9 cellular contexts compared by ENCODE assay signal in genomic region chr1:221777434-221778072, GRCh38. TPM values are rescaled to one million over a fixed set of nuclear protein-coding genes. Genes with fewer than 3 reads are reported as not detected.
A peak's percentile ranks its signal among the peaks of the same experiment; 100 is the strongest.
DNase-seq lines count a peak whose midpoint lies in the region; ATAC-seq lines count a peak whose summit lies in the region.
"Had no signal": no experiment of that assay in that cellular context is flagged by ENCODE, and none has a peak within 500 bp of the region (broad histone marks: within the 10 kb centered on the region; RNA-seq: fewer than 3 reads in every experiment).

No MANE protein-coding gene starts in this region.

- peak overlapping the region; percentile 73 to 90 (median 86) for H3K27ac Mint-ChIP-seq in CD4-positive, alpha-beta memory T cell
- H3K27ac Mint-ChIP-seq in activated T-helper 1 cell treated with anti-CD3 and anti-CD28 coated beads, Interleukin-12 subunit alpha, Interleukin-12 subunit beta, Interleukin-2, Interleukin-4 antibody, amounts not matched to agents 30 ng/mL and 10 ng/mL and 1 ng/mL, durations not matched to agents 14 hours and 24 hours and 36 hours = peak overlapping the region; percentile 98
- H3K27ac Mint-ChIP-seq: nephron had no signal

- ATAC-seq in GM19455 (IDR thresholded peaks at IDR 0.05; ENCODE audit: unreplicated experiment) (peak; percentile 68), HG03457 (IDR thresholded peaks at IDR 0.05; ENCODE audit: unreplicated experiment) (peak; percentile 60), right cardiac atrium (no peak)

- H3K9me3 Mint-ChIP-seq in CD4-positive, alpha-beta memory T cell = no peaks in the 10 kb centered on the region
- no peaks in the 10 kb centered on the region for H3K9me3 Mint-ChIP-seq in activated T-helper 1 cell treated with anti-CD3 and anti-CD28 coated beads, Interleukin-12 subunit alpha, Interleukin-12 subunit beta, Interleukin-2, Interleukin-4 antibody, amounts not matched to agents 30 ng/mL and 10 ng/mL and 1 ng/mL, durations not matched to agents 14 hours and 24 hours and 36 hours
- H3K9me3 Mint-ChIP-seq: nephron had no signal

- 86% methylated on average over 8 of the region's 8 CpGs for WGBS in right cardiac atrium

- H3K4me3 ChIP-seq in CD4-positive, alpha-beta memory T cell (ENCODE audit: low read length in 2 of 2) = no peak overlapping the region
- H3K4me3 ChIP-seq in right cardiac atrium (ENCODE audit: low read length) = no peak overlapping the region

- POLR2A ChIA-PET in CD4-positive, alpha-beta memory T cell (lab: Charles Lee; ENCODE audit: partially characterized antibody) = interaction anchor here (0.6 to 4.6 kb wide), 4 partner anchors 35 to 935 kb away, joined by 3 to 71 read pairs (median 6); partner anchors contain the start of gene DUSP10

- no peaks in the 10 kb centered on the region for H3K27me3 Mint-ChIP-seq in CD4-positive, alpha-beta memory T cell
- H3K27me3 Mint-ChIP-seq in activated T-helper 1 cell treated with anti-CD3 and anti-CD28 coated beads, Interleukin-12 subunit alpha, Interleukin-12 subunit beta, Interleukin-2, Interleukin-4 antibody, amounts not matched to agents 30 ng/mL and 10 ng/mL and 1 ng/mL, durations not matched to agents 14 hours and 24 hours and 36 hours (ENCODE audit: insufficient read depth) = no peaks in the 10 kb centered on the region

- H3K4me1 Mint-ChIP-seq in CD4-positive, alpha-beta memory T cell = peaks cover 42 to 71% (median 56%) of the 10 kb centered on the region in 4 donors
- H3K4me1 Mint-ChIP-seq in activated T-helper 1 cell treated with anti-CD3 and anti-CD28 coated beads, Interleukin-12 subunit alpha, Interleukin-12 subunit beta, Interleukin-2, Interleukin-4 antibody, amounts not matched to agents 30 ng/mL and 10 ng/mL and 1 ng/mL, durations not matched to agents 14 hours and 24 hours and 36 hours (ENCODE audit: low read depth) = peaks cover 92% of the 10 kb centered on the region
- H3K4me1 Mint-ChIP-seq: nephron had no signal

- H3K4me1 ChIP-seq in CD4-positive, alpha-beta memory T cell (ENCODE audit: insufficient read depth, low read length) = peaks cover 54% of the 10 kb centered on the region
- no peaks in the 10 kb centered on the region for H3K4me1 ChIP-seq in right cardiac atrium (ENCODE audit: control insufficient read depth, insufficient read depth, low read length)

- no peaks in the 10 kb centered on the region for H3K36me3 ChIP-seq in CD4-positive, alpha-beta memory T cell (ENCODE audit: insufficient read depth, low read length)

- H3K36me3 Mint-ChIP-seq in CD4-positive, alpha-beta memory T cell = no peaks in the 10 kb centered on the region
- H3K36me3 Mint-ChIP-seq in activated T-helper 1 cell treated with anti-CD3 and anti-CD28 coated beads, Interleukin-12 subunit alpha, Interleukin-12 subunit beta, Interleukin-2, Interleukin-4 antibody, amounts not matched to agents 30 ng/mL and 10 ng/mL and 1 ng/mL, durations not matched to agents 14 hours and 24 hours and 36 hours (ENCODE audit: low read depth) = peaks cover 7% of the 10 kb centered on the region

- no peaks in the 10 kb centered on the region for H3K9me3 ChIP-seq in CD4-positive, alpha-beta memory T cell (ENCODE audit: control insufficient read depth in 1 of 2, low read length in 2 of 2)
- H3K9me3 ChIP-seq in right cardiac atrium (ENCODE audit: control insufficient read depth, low read length) = no peaks in the 10 kb centered on the region

- H3K27me3 ChIP-seq in CD4-positive, alpha-beta memory T cell (ENCODE audit: insufficient read depth, low read length) = no peaks in the 10 kb centered on the region
- no peaks in the 10 kb centered on the region for H3K27me3 ChIP-seq in right cardiac atrium (ENCODE audit: control insufficient read depth, insufficient read depth)

- CTCF ChIA-PET in CD4-positive, alpha-beta memory T cell (lab: Charles Lee; ENCODE audit: partially characterized antibody) = interaction anchor here (3.1 kb wide), 1 partner anchor 36 kb away, joined by 14 read pairs; the partner anchor contains the start of gene DUSP10

- intact Hi-C loops in CD4-positive, alpha-beta memory T cell (cut with micrococcal nuclease) = loop anchor here (2.0 kb wide), 2 partner anchors 35 to 65 kb away; partner anchors contain the start of gene DUSP10
- intact Hi-C loops in activated T-helper 1 cell treated with anti-CD3 and anti-CD28 coated beads, Interleukin-12 subunit alpha, Interleukin-12 subunit beta, Interleukin-2, Interleukin-4 antibody, amounts not matched to agents 30 ng/mL and 10 ng/mL and 1 ng/mL, durations not matched to agents 14 hours and 24 hours and 36 hours (cut with micrococcal nuclease) = loop anchor here (1.0 to 2.0 kb wide), 12 partner anchors 17 to 337 kb away; partner anchors contain the start of gene DUSP10
- intact Hi-C loops in right cardiac atrium (cut with DNase I) = no loop called here

- peak; percentile 54 to 80 (median 66) for DNase-seq in CD4-positive, alpha-beta memory T cell
- DNase-seq in activated T-helper 1 cell treated with anti-CD3 and anti-CD28 coated beads, Interleukin-12 subunit alpha, Interleukin-12 subunit beta, Interleukin-2, Interleukin-4 antibody, amounts not matched to agents 30 ng/mL and 10 ng/mL and 1 ng/mL, durations not matched to agents 14 hours and 24 hours and 36 hours (ENCODE audit: low spot score) = peak; percentile 55
- DNase-seq in NCI-H226 = no peak
- DNase-seq in NCI-H2196 (lab: John Stamatoyannopoulos, UW; ENCODE audit: unreplicated experiment) = no peak
- DNase-seq in NCI-H1092 treated with DMSO at 0.1 percent for 48 hours (lab: John Stamatoyannopoulos, UW) = no peak
- no peak for DNase-seq in right cardiac atrium

- H3K27ac ChIP-seq in CD4-positive, alpha-beta memory T cell (ENCODE audit: low read depth, low read length) = peak overlapping the region; percentile 53
- no peak overlapping the region for H3K27ac ChIP-seq in right cardiac atrium (ENCODE audit: low read length)

- peak overlapping the region; percentile 49 to 84 (median 68) for H3K4me3 Mint-ChIP-seq in CD4-positive, alpha-beta memory T cell
- peak overlapping the region; percentile 79 for H3K4me3 Mint-ChIP-seq in activated T-helper 1 cell treated with anti-CD3 and anti-CD28 coated beads, Interleukin-12 subunit alpha, Interleukin-12 subunit beta, Interleukin-2, Interleukin-4 antibody, amounts not matched to agents 30 ng/mL and 10 ng/mL and 1 ng/mL, durations not matched to agents 14 hours and 24 hours and 36 hours
- H3K4me3 Mint-ChIP-seq: nephron had no signal

RNA-seq across cellular contexts. Expression of gene DUSP10, which starts 35.7 kb away (rescaled TPM):
- 1 to 10 TPM; 3.8 to 4.1 TPM for total RNA-seq in CD4-positive, alpha-beta memory T cell
- polyA plus RNA-seq in CD4-positive, alpha-beta memory T cell = 1 to 10 TPM; 4.5 to 9.9 TPM
- total RNA-seq in activated T-helper 1 cell treated with anti-CD3 and anti-CD28 coated beads, Interleukin-12 subunit alpha, Interleukin-12 subunit beta, Interleukin-2, Interleukin-4 antibody, amounts not matched to agents 30 ng/mL and 10 ng/mL and 1 ng/mL, durations not matched to agents 14 hours and 24 hours and 36 hours = 19.2 and 19.4 TPM in 2 replicates
- total RNA-seq in right cardiac atrium = 1 to 10 TPM; 4.6 to 5.1 (median 4.9) TPM
- polyA plus RNA-seq in right cardiac atrium = 4.7 TPM

Comparison
In these comparisons a context has a peak if more than half of its experiments do, and no peak if none do; other contexts are left out.
1. DNase-seq: peak in CD4-positive, alpha-beta memory T cell (5 of 5) and activated T-helper 1 cell treated with anti-CD3 and anti-CD28 coated beads, Interleukin-12 subunit alpha, Interleukin-12 subunit beta, Interleukin-2, Interleukin-4 antibody, amounts not matched to agents 30 ng/mL and 10 ng/mL and 1 ng/mL, durations not matched to agents 14 hours and 24 hours and 36 hours (single experiment); none in NCI-H226 (single experiment), NCI-H2196 (single experiment), NCI-H1092 treated with DMSO at 0.1 percent for 48 hours (single experiment) and right cardiac atrium (0 of 3).
2. ATAC-seq: peak in GM19455 (single experiment) and HG03457 (single experiment); none in right cardiac atrium (0 of 2).
3. intact Hi-C loops: an anchor here in CD4-positive, alpha-beta memory T cell (2.0 kb wide) and activated T-helper 1 cell treated with anti-CD3 and anti-CD28 coated beads, Interleukin-12 subunit alpha, Interleukin-12 subunit beta, Interleukin-2, Interleukin-4 antibody, amounts not matched to agents 30 ng/mL and 10 ng/mL and 1 ng/mL, durations not matched to agents 14 hours and 24 hours and 36 hours (1.0 to 2.0 kb wide); none called in right cardiac atrium.